ENCODE assay signal across 19 cellular contexts in genomic region chr5:6135977-6136376, GRCh38.
A peak's percentile ranks its signal among the peaks of the same experiment; 100 is the strongest.
DNase-seq lines count a peak whose midpoint lies in the region; ATAC-seq and TF ChIP-seq lines count a peak whose summit lies in the region.
"Had no signal": no experiment of that assay in that cellular context is flagged by ENCODE, and none has a peak within 500 bp of the region (broad histone marks: within the 10 kb centered on the region; RNA-seq: fewer than 3 reads in every experiment).

No MANE protein-coding gene starts in this region.

- intact Hi-C loops in mammary epithelial cell (cut with micrococcal nuclease): no loop called here

- no peak overlapping the region for H3K27ac Mint-ChIP-seq in GM23338
- H3K27ac Mint-ChIP-seq: activated CD4-positive, alpha-beta memory T cell treated with anti-CD3 and anti-CD28 coated beads for 36 hours; CD14-positive monocyte; T-helper 1 cell treated with Interleukin-12 subunit alpha and Interleukin-12 subunit beta and Interleukin-4 antibody, amounts not matched to agents 30 μg/mL and 1 μg/mL, for 36 hours had no signal

- CTCF ChIA-PET in mammary epithelial cell (lab: Charles Lee; ENCODE audit: low non-redundant PET): no interaction called here

- H3K79me2 ChIP-seq in GM23338 (replicated peaks; ENCODE audit: insufficient read depth): no peaks in the 10 kb centered on the region
- no peaks in the 10 kb centered on the region for H3K79me2 ChIP-seq in mammary epithelial cell (ENCODE audit: insufficient read depth, low read length)

- H3K36me3 ChIP-seq in GM06990 (ENCODE audit: control insufficient read depth, insufficient read depth, low read length): no peaks in the 10 kb centered on the region
- no peaks in the 10 kb centered on the region for H3K36me3 ChIP-seq in GM23338 (ENCODE audit: insufficient read depth)
- H3K36me3 ChIP-seq in mammary epithelial cell (ENCODE audit: insufficient read depth, low read length): no peaks in the 10 kb centered on the region
- H3K36me3 ChIP-seq: heart right ventricle, left lung, Peyer's patch, sigmoid colon had no signal

- H3K27ac ChIP-seq in GM23338 (ENCODE audit: low read depth) (no peak overlapping the region), mammary epithelial cell (ENCODE audit: insufficient read depth, low read depth, low read length) (no peak overlapping the region)
- H3K27ac ChIP-seq: heart right ventricle, left lung, Peyer's patch, sigmoid colon, testis had no signal

- peaks cover 4% of the 10 kb centered on the region; the same call in 1 of the 2 replicates for H3K9me2 ChIP-seq in GM23338 (ENCODE audit: insufficient read depth)

- dilution Hi-C loops in mammary epithelial cell (cut with HindIII; ENCODE audit: low sequenced_read_pairs): no loop called here

- H3K4me2 ChIP-seq in GM23338 (no peak overlapping the region), mammary epithelial cell (ENCODE audit: insufficient read depth, low read depth, low read length) (no peak overlapping the region)

- H4K20me1 ChIP-seq in GM23338 (replicated peaks; ENCODE audit: insufficient read depth) (no peaks in the 10 kb centered on the region), mammary epithelial cell (ENCODE audit: insufficient read depth, low read length) (no peaks in the 10 kb centered on the region)

- H3K36me3 Mint-ChIP-seq in activated T-cell treated with anti-CD3 and anti-CD28 coated beads, Interleukin-2, amount 50 U/mL, for 4 hours (ENCODE audit: insufficient read depth): no peaks in the 10 kb centered on the region
- H3K36me3 Mint-ChIP-seq in GM23338 (ENCODE audit: low read depth): no peaks in the 10 kb centered on the region
- H3K36me3 Mint-ChIP-seq: activated CD4-positive, alpha-beta memory T cell treated with anti-CD3 and anti-CD28 coated beads for 36 hours; CD14-positive monocyte had no signal

- no peaks in the 10 kb centered on the region for H3K27me3 Mint-ChIP-seq in activated T-cell treated with anti-CD3 and anti-CD28 coated beads, Interleukin-2, amount 50 U/mL, for 4 hours (ENCODE audit: low read depth)
- H3K27me3 Mint-ChIP-seq in GM23338 (ENCODE audit: insufficient read depth, low read depth, poor library complexity): no peaks in the 10 kb centered on the region

- no peaks in the 10 kb centered on the region for H3K9me3 ChIP-seq in mammary epithelial cell (replicated peaks; ENCODE audit: insufficient read depth, low read length)
- H3K9me3 ChIP-seq: heart right ventricle, left lung, Peyer's patch, sigmoid colon, testis had no signal

- no peak overlapping the region for H3K4me3 Mint-ChIP-seq in activated T-cell treated with anti-CD3 and anti-CD28 coated beads, Interleukin-2, amount 50 U/mL, for 4 hours
- H3K4me3 Mint-ChIP-seq in GM23338: no peak overlapping the region
- H3K4me3 Mint-ChIP-seq: activated CD4-positive, alpha-beta memory T cell treated with anti-CD3 and anti-CD28 coated beads for 36 hours; CD14-positive monocyte; T-helper 1 cell treated with Interleukin-12 subunit alpha and Interleukin-12 subunit beta and Interleukin-4 antibody, amounts not matched to agents 30 μg/mL and 1 μg/mL, for 36 hours had no signal

- peak; percentile 5 for DNase-seq in GM06990 (ENCODE audit: extremely low read depth, insufficient read length)
- DNase-seq in RPMI8226: peak; percentile 32
- DNase-seq in activated T-cell treated with anti-CD3 and anti-CD28 coated beads, Interleukin-2, amount 50 U/mL, for 4 hours: no peak
- DNase-seq in GM23338 (ENCODE audit: low spot score): no peak
- no peak for DNase-seq in GOT3 (lab: John Stamatoyannopoulos, UW)
- DNase-seq in mammary epithelial cell: no peak
- DNase-seq: ACHN; activated CD4-positive, alpha-beta memory T cell treated with anti-CD3 and anti-CD28 coated beads for 36 hours; activated T-cell treated with anti-CD3 and anti-CD28 coated beads for 4 hours; heart right ventricle; left lung; Peyer's patch; posterior cingulate gyrus; sigmoid colon; testis had no signal

- H3K4me1 ChIP-seq in GM23338 (ENCODE audit: insufficient read depth) (peaks cover 8% of the 10 kb centered on the region; the same call in 1 of the 2 replicates), mammary epithelial cell (ENCODE audit: insufficient read depth, low read length) (no peaks in the 10 kb centered on the region)
- H3K4me1 ChIP-seq: heart right ventricle, left lung, Peyer's patch, sigmoid colon, testis had no signal

- BruUV-seq in mammary epithelial cell (replicated peaks; lab: Mats Ljungman, UMichigan): no TSS peak

- peak; percentile 73 for ATAC-seq in GM21360 (IDR thresholded peaks at IDR 0.05; ENCODE audit: unreplicated experiment)
- ATAC-seq in HG03565 (IDR thresholded peaks at IDR 0.05; ENCODE audit: unreplicated experiment): peak; percentile 37
- no peak for ATAC-seq in activated T-cell treated with anti-CD3 and anti-CD28 coated beads, Interleukin-2, amount 50 U/mL, for 4 hours
- no peak for ATAC-seq in GM23338
- ATAC-seq: heart right ventricle, left lung had no signal

- H3K4me3 ChIP-seq in GM06990 (replicated peaks; ENCODE audit: low read depth, low read length) (no peak overlapping the region), GM23338 (no peak overlapping the region), mammary epithelial cell (replicated peaks in 1 of 3; ENCODE audit: insufficient read depth in 1 of 3, low read depth in 2 of 3, low read length in 3 of 3) (no peak overlapping the region)
- H3K4me3 ChIP-seq: heart right ventricle, left lung, Peyer's patch, sigmoid colon, testis had no signal

- WGBS in mammary epithelial cell (ENCODE audit: low coverage, missing lambda C conversion rate): 24% methylated on average over 5 of the region's 5 CpGs

- H3K27me3 ChIP-seq in GM06990 (replicated peaks; ENCODE audit: control insufficient read depth, insufficient read depth, low read length) (no peaks in the 10 kb centered on the region; the same call in 1 of the 2 replicates), GM23338 (ENCODE audit: insufficient read depth) (no peaks in the 10 kb centered on the region), mammary epithelial cell (ENCODE audit: insufficient read depth, low read length) (no peaks in the 10 kb centered on the region)
- H3K27me3 ChIP-seq: heart right ventricle, left lung, Peyer's patch, sigmoid colon, testis had no signal

- H3K9me3 Mint-ChIP-seq in activated T-cell treated with anti-CD3 and anti-CD28 coated beads, Interleukin-2, amount 50 U/mL, for 4 hours: no peaks in the 10 kb centered on the region
- H3K9me3 Mint-ChIP-seq in GM23338: peaks cover 2% of the 10 kb centered on the region; the same call in 2 of the 3 replicates
- H3K9me3 Mint-ChIP-seq: activated CD4-positive, alpha-beta memory T cell treated with anti-CD3 and anti-CD28 coated beads for 36 hours; T-helper 1 cell treated with Interleukin-12 subunit alpha and Interleukin-12 subunit beta and Interleukin-4 antibody, amounts not matched to agents 30 μg/mL and 1 μg/mL, for 36 hours had no signal

- no peaks in the 10 kb centered on the region for H3K4me1 Mint-ChIP-seq in activated T-cell treated with anti-CD3 and anti-CD28 coated beads, Interleukin-2, amount 50 U/mL, for 4 hours (ENCODE audit: low read depth)
- H3K4me1 Mint-ChIP-seq in GM23338: peaks cover 12% of the 10 kb centered on the region
- H3K4me1 Mint-ChIP-seq: CD14-positive monocyte had no signal

- H2AFZ ChIP-seq in GM23338: no peak overlapping the region
- H2AFZ ChIP-seq in mammary epithelial cell (ENCODE audit: low read depth, low read length): no peak overlapping the region

- no peak overlapping the region for H3K9ac ChIP-seq in mammary epithelial cell (ENCODE audit: insufficient read depth, low read length)

- TF ChIP-seq CTCF in GM06990 (IDR thresholded peaks at IDR 0.05; ENCODE audit: insufficient read depth, low read length, poor library complexity, severe bottlenecking) (no peak), GM23338 (conservative IDR thresholded peaks at IDR 0.05; ENCODE audit: low read depth in 2 of 2) (no peak), mammary epithelial cell (conservative IDR thresholded peaks at IDR 0.05 in 1 of 2, IDR thresholded peaks at IDR 0.05 in 1 of 2; ENCODE audit: extremely low read depth in 1 of 2, insufficient read depth in 1 of 2, low read depth in 1 of 2, low read length in 2 of 2) (no peak)

- in situ Hi-C loops in mammary epithelial cell (cut with MboI; ENCODE audit: low sequenced_read_pairs in 2 of 2): no loop called here

- no peaks in the 10 kb centered on the region for H3F3A ChIP-seq in GM23338 (replicated peaks; ENCODE audit: low read depth)

TF ChIP-seq in GM23338, 12 proteins besides CTCF, POLR2A, EP300 and RAD21 (continues in another document):
- TF ChIP-seq POLR2AphosphoS5 (IDR thresholded peaks at IDR 0.05; ENCODE audit: low read depth): no peak
- no peak for TF ChIP-seq ZNF114 (CRISPR knock-in tag; IDR thresholded peaks at IDR 0.05)
- TF ChIP-seq STAT1 (IDR thresholded peaks at IDR 0.05; ENCODE audit: unreplicated experiment): no peak
- TF ChIP-seq JUNB (IDR thresholded peaks at IDR 0.05; ENCODE audit: unreplicated experiment): no peak
- no peak for TF ChIP-seq ETS1 (IDR thresholded peaks at IDR 0.05)
- TF ChIP-seq CREB1 (CRISPR knock-in tag; IDR thresholded peaks at IDR 0.05; ENCODE audit: low read depth): no peak
- no peak for TF ChIP-seq NANOG (IDR thresholded peaks at IDR 0.05; ENCODE audit: borderline replicate concordance)
- no peak for TF ChIP-seq ZNF331 (CRISPR knock-in tag; IDR thresholded peaks at IDR 0.05; ENCODE audit: low read depth)
- no peak for TF ChIP-seq EZH2 (IDR thresholded peaks at IDR 0.05; ENCODE audit: low read depth, unreplicated experiment)

Comparison
In these comparisons a context has a peak if more than half of its experiments do, and no peak if none do; other contexts are left out.
1. DNase-seq: peak in GM06990 (single experiment) and RPMI8226 (single experiment); none in activated T-cell treated with anti-CD3 and anti-CD28 coated beads, Interleukin-2, amount 50 U/mL, for 4 hours (single experiment), GM23338 (single experiment), GOT3 (single experiment) and mammary epithelial cell (single experiment).
2. ATAC-seq: peak in GM21360 (single experiment) and HG03565 (single experiment); none in activated T-cell treated with anti-CD3 and anti-CD28 coated beads, Interleukin-2, amount 50 U/mL, for 4 hours (0 of 2) and GM23338 (single experiment).